In genomic region chr10:102069066-102069465, GRCh38 we compare ENCODE assay signal across 22 cellular contexts. TPM values are rescaled to one million over a fixed set of nuclear protein-coding genes. Genes with fewer than 3 reads are reported as not detected.
DNase-seq lines count a peak whose midpoint lies in the region; ATAC-seq and TF ChIP-seq lines count a peak whose summit lies in the region.
"Had no signal": no experiment of that assay in that cellular context is flagged by ENCODE, and none has a peak within 500 bp of the region (broad histone marks: within the 10 kb centered on the region; RNA-seq: fewer than 3 reads in every experiment).

No MANE protein-coding gene starts in this region.

- no peak for DNase-seq in activated naive CD4-positive, alpha-beta T cell treated with anti-CD3 and anti-CD28 coated beads, Interleukin-2, amount 50 U/mL, for 72 hours (ENCODE audit: low spot score in 2 of 2)
- no peak for DNase-seq in activated naive CD4-positive, alpha-beta T cell treated with anti-CD3 and anti-CD28 coated beads, Interleukin-2, amount 10 ng/mL, durations not matched to agents 7 days and 5 days
- DNase-seq in MV-4-11 (lab: John Stamatoyannopoulos, UW) (peak; percentile 61), upper lobe of left lung (peak in 1 of 2 donors; percentile 28), HT-29 (ENCODE audit: low spot score) (no peak), GDM1 (lab: John Stamatoyannopoulos, UW) (no peak)
- no peak for DNase-seq in activated naive CD8-positive, alpha-beta T cell treated with anti-CD3 and anti-CD28 coated beads for 36 hours
- DNase-seq: activated CD4-positive, alpha-beta T cell treated with anti-CD3 and anti-CD28 coated beads, Interleukin-2, amount 50 U/mL, for 1 hour; activated T-cell treated with anti-CD3 and anti-CD28 coated beads, Interleukin-2, amount 50 U/mL, for 48 hours; DMS53; endodermal cell; glutamatergic neuron; left colon; NCI-H1092; NCI-H2081 treated with DMSO at 0.1 percent for 48 hours; NCI-H446; SK-N-SH; stimulated activated naive CD4-positive, alpha-beta T cell had no signal

- no peak for TF ChIP-seq EP300 in upper lobe of left lung (IDR thresholded peaks at IDR 0.05)

- no peaks in the 10 kb centered on the region for H3K27me3 ChIP-seq in upper lobe of left lung

- ATAC-seq in activated naive CD4-positive, alpha-beta T cell treated with anti-CD3 and anti-CD28 coated beads, Interleukin-2, amount 50 U/mL, for 72 hours: no peak
- no peak for ATAC-seq in upper lobe of left lung (ENCODE audit: low FRiP score in 2 of 2)
- ATAC-seq in GM21717 (IDR thresholded peaks at IDR 0.05; ENCODE audit: unreplicated experiment): no peak
- ATAC-seq: left colon had no signal

- H3K27ac ChIP-seq in upper lobe of left lung: peak overlapping the region in 3 of 4 donors; percentile 1 to 40 (median 26)
- H3K27ac ChIP-seq: KMS-11, prostate gland had no signal

- no peaks in the 10 kb centered on the region for H3K27me3 Mint-ChIP-seq in activated naive CD4-positive, alpha-beta T cell treated with anti-CD3 and anti-CD28 coated beads, Interleukin-2, amount 10 ng/mL, durations not matched to agents 7 days and 5 days
- H3K27me3 Mint-ChIP-seq in activated naive CD8-positive, alpha-beta T cell treated with anti-CD3 and anti-CD28 coated beads for 36 hours: no peaks in the 10 kb centered on the region

- TF ChIP-seq CTCF in upper lobe of left lung (IDR thresholded peaks at IDR 0.05): no peak

- H3K4me1 ChIP-seq in upper lobe of left lung: peaks cover 31 to 44% (median 35%) of the 10 kb centered on the region in 4 donors

- H3K36me3 ChIP-seq in upper lobe of left lung: peaks cover 0 to 17% (median 0%) of the 10 kb centered on the region in 4 donors
- H3K36me3 ChIP-seq: prostate gland had no signal

- peaks cover 0 to 4% of the 10 kb centered on the region in 2 donors for H3K36me3 Mint-ChIP-seq in activated naive CD4-positive, alpha-beta T cell treated with anti-CD3 and anti-CD28 coated beads, Interleukin-2, amount 50 U/mL, for 72 hours
- peaks cover 9% of the 10 kb centered on the region for H3K36me3 Mint-ChIP-seq in activated naive CD4-positive, alpha-beta T cell treated with anti-CD3 and anti-CD28 coated beads, Interleukin-2, amount 10 ng/mL, durations not matched to agents 7 days and 5 days
- peaks cover 6% of the 10 kb centered on the region for H3K36me3 Mint-ChIP-seq in activated naive CD8-positive, alpha-beta T cell treated with anti-CD3 and anti-CD28 coated beads for 36 hours
- H3K36me3 Mint-ChIP-seq: brain had no signal

- peaks cover 22% of the 10 kb centered on the region for H3K4me1 Mint-ChIP-seq in activated naive CD4-positive, alpha-beta T cell treated with anti-CD3 and anti-CD28 coated beads, Interleukin-2, amount 10 ng/mL, durations not matched to agents 7 days and 5 days
- peaks cover 23% of the 10 kb centered on the region for H3K4me1 Mint-ChIP-seq in activated naive CD8-positive, alpha-beta T cell treated with anti-CD3 and anti-CD28 coated beads for 36 hours
- H3K4me1 Mint-ChIP-seq: endodermal cell had no signal

- no peak for TF ChIP-seq POLR2A in upper lobe of left lung (IDR thresholded peaks at IDR 0.05)

- H3K4me3 Mint-ChIP-seq in activated naive CD4-positive, alpha-beta T cell treated with anti-CD3 and anti-CD28 coated beads, Interleukin-2, amount 10 ng/mL, durations not matched to agents 7 days and 5 days: no peak overlapping the region
- no peak overlapping the region for H3K4me3 Mint-ChIP-seq in activated naive CD8-positive, alpha-beta T cell treated with anti-CD3 and anti-CD28 coated beads for 36 hours
- H3K4me3 Mint-ChIP-seq: brain, endodermal cell had no signal

- CTCF ChIA-PET in activated naive CD4-positive, alpha-beta T cell treated with anti-CD3 and anti-CD28 coated beads, Interleukin-2, amount 10 ng/mL, durations not matched to agents 7 days and 5 days (lab: Charles Lee): interaction anchor here (1.3 to 11.6 kb wide), 4 partner anchors 179 to 288 kb away, joined by 4 to 91 read pairs (median 6); no protein-coding TSS in a partner anchor

- H3K9me3 Mint-ChIP-seq in activated naive CD4-positive, alpha-beta T cell treated with anti-CD3 and anti-CD28 coated beads, Interleukin-2, amount 50 U/mL, for 72 hours: no peaks in the 10 kb centered on the region
- H3K9me3 Mint-ChIP-seq in activated naive CD4-positive, alpha-beta T cell treated with anti-CD3 and anti-CD28 coated beads, Interleukin-2, amount 10 ng/mL, durations not matched to agents 7 days and 5 days: no peaks in the 10 kb centered on the region
- H3K9me3 Mint-ChIP-seq in activated naive CD8-positive, alpha-beta T cell treated with anti-CD3 and anti-CD28 coated beads for 36 hours: no peaks in the 10 kb centered on the region
- H3K9me3 Mint-ChIP-seq: brain, endodermal cell had no signal

- no peak overlapping the region for H3K4me3 ChIP-seq in upper lobe of left lung
- H3K4me3 ChIP-seq: prostate gland had no signal

- peak overlapping the region; percentile 19 to 22 for H3K27ac Mint-ChIP-seq in activated naive CD4-positive, alpha-beta T cell treated with anti-CD3 and anti-CD28 coated beads, Interleukin-2, amount 50 U/mL, for 72 hours
- H3K27ac Mint-ChIP-seq in activated naive CD4-positive, alpha-beta T cell treated with anti-CD3 and anti-CD28 coated beads, Interleukin-2, amount 10 ng/mL, durations not matched to agents 7 days and 5 days: no peak overlapping the region
- peak overlapping the region; percentile 60 for H3K27ac Mint-ChIP-seq in activated naive CD8-positive, alpha-beta T cell treated with anti-CD3 and anti-CD28 coated beads for 36 hours
- H3K27ac Mint-ChIP-seq: brain, endodermal cell had no signal

- no peaks in the 10 kb centered on the region for H3K9me3 ChIP-seq in upper lobe of left lung
- H3K9me3 ChIP-seq: prostate gland, SK-N-SH had no signal

RNA-seq across cellular contexts. Expression of gene HPS6, which starts 3.9 kb away (rescaled TPM):
- total RNA-seq in activated naive CD4-positive, alpha-beta T cell treated with anti-CD3 and anti-CD28 coated beads, Interleukin-2, amount 50 U/mL, for 72 hours: 10 to 100 TPM in 1 of 2 donors, 1 to 10 TPM in 1; 6.2 to 20.2 TPM
- 10 to 100 TPM; 21.2 to 21.3 TPM for total RNA-seq in activated naive CD8-positive, alpha-beta T cell treated with anti-CD3 and anti-CD28 coated beads for 36 hours
- total RNA-seq in upper lobe of left lung: 10 to 100 TPM; 20.2 to 39.2 (median 30.1) TPM
- 42.1 and 47.5 TPM in 2 replicates for total RNA-seq in HT-29 (2014; rRNA removed; shearing (Covaris generic))

RNA-seq across cellular contexts. Expression of gene ARMH3, which starts 13.1 kb away (rescaled TPM):
- 10 to 100 TPM; 20.3 to 24.8 TPM for total RNA-seq in activated naive CD4-positive, alpha-beta T cell treated with anti-CD3 and anti-CD28 coated beads, Interleukin-2, amount 50 U/mL, for 72 hours
- 10 to 100 TPM; 21.5 to 21.9 TPM for total RNA-seq in activated naive CD8-positive, alpha-beta T cell treated with anti-CD3 and anti-CD28 coated beads for 36 hours
- total RNA-seq in upper lobe of left lung: 10 to 100 TPM; 14.4 to 39.8 (median 25.5) TPM
- total RNA-seq in HT-29 (2014; rRNA removed; shearing (Covaris generic)): 8.4 and 9.2 TPM in 2 replicates

RNA-seq across cellular contexts. Expression of gene LDB1, which starts 51.1 kb away (rescaled TPM):
- total RNA-seq in activated naive CD4-positive, alpha-beta T cell treated with anti-CD3 and anti-CD28 coated beads, Interleukin-2, amount 50 U/mL, for 72 hours: 10 to 100 TPM; 68.7 to 94.9 TPM
- total RNA-seq in activated naive CD8-positive, alpha-beta T cell treated with anti-CD3 and anti-CD28 coated beads for 36 hours: 10 to 100 TPM; 68.0 to 71.5 TPM
- 100 to 1,000 TPM in 1 of 6 donors, 10 to 100 TPM in 5; 31.5 to 243 (median 54.9) TPM for total RNA-seq in upper lobe of left lung
- 37.4 and 40.3 TPM in 2 replicates for total RNA-seq in HT-29 (2014; rRNA removed; shearing (Covaris generic))
